14 cellular contexts compared by ENCODE assay signal in genomic region chr12:127773520-127773919, GRCh38.
DNase-seq lines count a peak whose midpoint lies in the region; ATAC-seq, FAIRE-seq and TF ChIP-seq lines count a peak whose summit lies in the region.
"Had no signal": no experiment of that assay in that cellular context is flagged by ENCODE, and none has a peak within 500 bp of the region (broad histone marks: within the 10 kb centered on the region; RNA-seq: fewer than 3 reads in every experiment).

No MANE protein-coding gene starts in this region.

- POLR2A ChIA-PET in HepG2 (lab: Yijun Ruan, JAX) (no interaction called here), RWPE1 (lab: Yijun Ruan, JAX; ENCODE audit: low non-redundant PET) (no interaction called here)

- H3K4me3 ChIP-seq in HepG2 (replicated peaks in 1 of 3; ENCODE audit: insufficient read depth in 1 of 3, low read depth in 2 of 3, low read length in 3 of 3) (no peak overlapping the region), right lobe of liver (no peak overlapping the region), NT2/D1 (ENCODE audit: insufficient read length, low read depth) (no peak overlapping the region), dorsolateral prefrontal cortex (no peak overlapping the region)
- H3K4me3 ChIP-seq: heart left ventricle, lower lobe of right lung, spleen had no signal

- H3K27me3 ChIP-seq in HepG2 (ENCODE audit: control insufficient read depth in 1 of 2, insufficient read depth in 2 of 2, low read length in 2 of 2), result no peaks in the 10 kb centered on the region
- H3K27me3 ChIP-seq in right lobe of liver, result no peaks in the 10 kb centered on the region
- no peaks in the 10 kb centered on the region for H3K27me3 ChIP-seq in NT2/D1 (ENCODE audit: insufficient read depth, insufficient read length)
- H3K27me3 ChIP-seq in dorsolateral prefrontal cortex, result no peaks in the 10 kb centered on the region
- H3K27me3 ChIP-seq: spleen had no signal

- in situ Hi-C loops in HepG2 (cut with HindIII; ENCODE audit: extremely low pct_ligation_motif_present, low pct_unique_long_range_greater_than_20kb), result no loop called here

- intact Hi-C loops in HepG2 (cut with micrococcal nuclease; ENCODE audit: unreplicated experiment), result no loop called here
- intact Hi-C loops in right lobe of liver (cut with DNase I), result no loop called here
- intact Hi-C loops in dorsolateral prefrontal cortex (cut with DNase I), result no loop called here

- TF ChIP-seq RAD21 in HepG2 (CRISPR knock-in tag; IDR thresholded peaks at IDR 0.05), result no peak

- H3K9ac ChIP-seq in HepG2 (ENCODE audit: insufficient read depth, low read depth, low read length), result no peak overlapping the region
- no peak overlapping the region for H3K9ac ChIP-seq in NT2/D1 (ENCODE audit: insufficient read length, low read depth)

- no peak for TF ChIP-seq CTCF in HepG2 (CRISPR knock-in tag; IDR thresholded peaks at IDR 0.05)
- no peak for TF ChIP-seq CTCF in right lobe of liver (IDR thresholded peaks at IDR 0.05)
- peak in 42 of 56 donors; percentile 13 to 51 (median 31) for TF ChIP-seq CTCF in dorsolateral prefrontal cortex (IDR thresholded peaks at IDR 0.05 in 54 of 56, conservative IDR thresholded peaks at IDR 0.05 in 2 of 56; ENCODE audit: low read depth in 1 of 56, partially characterized antibody in 56 of 56)
- TF ChIP-seq CTCF in RWPE1 (conservative IDR thresholded peaks at IDR 0.05; ENCODE audit: low read depth), result no peak

- peak; percentile 3 for DNase-seq in HepG2 (ENCODE audit: low spot score)
- no peak for DNase-seq in right lobe of liver
- peak; percentile 43 for DNase-seq in NT2/D1 (ENCODE audit: low read depth, low spot score)
- DNase-seq in dorsolateral prefrontal cortex, result peak in 3 of 10 donors; percentile 46 to 86 (median 49)
- DNase-seq in superior temporal gyrus (ENCODE audit: extremely low spot score), result no peak
- no peak for DNase-seq in glomerular visceral epithelial cell (ENCODE audit: extremely low spot score)
- no peak for DNase-seq in RWPE1 (ENCODE audit: low spot score)
- no peak for DNase-seq in central memory CD4-positive, alpha-beta T cell
- DNase-seq: activated CD8-positive, alpha-beta T cell treated with anti-CD3 and anti-CD28 coated beads, Interleukin-2, amount 10 ng/mL, durations not matched to agents 7 days and 5 days; activated gamma-delta T cell; heart left ventricle; lower lobe of right lung; spleen had no signal

- ATAC-seq in HepG2 (peak; percentile 95), right lobe of liver (no peak)
- ATAC-seq: activated CD8-positive, alpha-beta T cell treated with anti-CD3 and anti-CD28 coated beads, Interleukin-2, amount 10 ng/mL, durations not matched to agents 7 days and 5 days; heart left ventricle; lower lobe of right lung had no signal

- H2AFZ ChIP-seq in HepG2 (ENCODE audit: low read length), result no peak overlapping the region

- H3K4me2 ChIP-seq in HepG2 (ENCODE audit: low read depth, low read length), result no peak overlapping the region

- H3K4me1 ChIP-seq in HepG2 (ENCODE audit: insufficient read depth, low read length) (no peaks in the 10 kb centered on the region), right lobe of liver (no peaks in the 10 kb centered on the region), NT2/D1 (ENCODE audit: insufficient read depth, insufficient read length) (no peaks in the 10 kb centered on the region)
- H3K4me1 ChIP-seq: heart left ventricle, lower lobe of right lung, spleen had no signal

- CTCF ChIA-PET in HepG2 (lab: Yijun Ruan, JAX; ENCODE audit: low intra/inter-chr PET ratio, low total read pairs) (no interaction called here), RWPE1 (lab: Yijun Ruan, JAX) (interaction anchor here (0.7 kb wide), 1 partner anchor 17 kb away, joined by 3 read pairs; no protein-coding TSS in a partner anchor)

- no peak for FAIRE-seq in HepG2 (lab: Jason Lieb, UNC)

- H3K79me2 ChIP-seq in HepG2 (ENCODE audit: insufficient read depth, low read length), result no peaks in the 10 kb centered on the region

- H4K20me1 ChIP-seq in HepG2 (ENCODE audit: insufficient read depth, low read length), result no peaks in the 10 kb centered on the region

- TF ChIP-seq EP300 in HepG2 (IDR thresholded peaks at IDR 0.05; ENCODE audit: low read depth in 2 of 2, low read length in 2 of 2) (no peak), HepG2 (CRISPR knock-in tag; IDR thresholded peaks at IDR 0.05; ENCODE audit: borderline replicate concordance) (no peak)

- TF ChIP-seq POLR2A in HepG2 (IDR thresholded peaks at IDR 0.05; ENCODE audit: insufficient read depth in 1 of 2, low read depth in 2 of 2, low read length in 2 of 2) (no peak), right lobe of liver (IDR thresholded peaks at IDR 0.05) (no peak)

- no peaks in the 10 kb centered on the region for H3K36me3 ChIP-seq in HepG2 (replicated peaks in 1 of 2; ENCODE audit: control insufficient read depth in 1 of 2, insufficient read depth in 2 of 2, low read length in 2 of 2)
- H3K36me3 ChIP-seq in right lobe of liver, result no peaks in the 10 kb centered on the region
- H3K36me3 ChIP-seq in NT2/D1 (ENCODE audit: insufficient read depth, insufficient read length, low read length), result no peaks in the 10 kb centered on the region
- H3K36me3 ChIP-seq: heart left ventricle, lower lobe of right lung, spleen had no signal

- H3K27ac ChIP-seq in HepG2 (ENCODE audit: extremely low read length, insufficient read depth, low read length), result no peak overlapping the region
- no peak overlapping the region for H3K27ac ChIP-seq in right lobe of liver
- peak overlapping the region in 8 of 59 donors; percentile 1 to 57 (median 30) for H3K27ac ChIP-seq in dorsolateral prefrontal cortex
- H3K27ac ChIP-seq in RWPE1, result no peak overlapping the region
- H3K27ac ChIP-seq: epithelial cell of prostate, heart left ventricle, lower lobe of right lung, spleen had no signal

- peaks cover 9% of the 10 kb centered on the region; the same call in 1 of the 2 replicates for H3K9me3 ChIP-seq in HepG2 (ENCODE audit: low read length)
- no peaks in the 10 kb centered on the region for H3K9me3 ChIP-seq in right lobe of liver
- H3K9me3 ChIP-seq in NT2/D1 (ENCODE audit: insufficient read depth, low read length), result peaks cover 7% of the 10 kb centered on the region; the same call in 1 of the 2 replicates
- H3K9me3 ChIP-seq: heart left ventricle, lower lobe of right lung, spleen had no signal

- 7% methylated on average over 3 of the region's 6 CpGs for WGBS in HepG2 (ENCODE audit: low lambda C conversion rate)
- 22% methylated on average over 6 of the region's 6 CpGs for WGBS in right lobe of liver (ENCODE audit: insufficient coverage, low coverage, low lambda C conversion rate, missing lambda C conversion rate)

- no TSS peak for BruUV-seq in HepG2 (replicated peaks; lab: Mats Ljungman, UMichigan)

TF ChIP-seq in HepG2, 621 proteins besides CTCF, POLR2A, EP300 and RAD21 (continues in another document):
- TF ChIP-seq TBX3 (IDR thresholded peaks at IDR 0.05; ENCODE audit: borderline replicate concordance) (no peak), TFDP1 (CRISPR knock-in tag; IDR thresholded peaks at IDR 0.05; ENCODE audit: borderline replicate concordance) (no peak), MAF1 (CRISPR knock-in tag; IDR thresholded peaks at IDR 0.05; ENCODE audit: borderline replicate concordance) (no peak), ZNF207 (IDR thresholded peaks at IDR 0.05; ENCODE audit: borderline replicate concordance) (no peak), ZSCAN29 (CRISPR knock-in tag; conservative IDR thresholded peaks at IDR 0.05) (no peak), SP2 (CRISPR knock-in tag; IDR thresholded peaks at IDR 0.05) (no peak), ATRX (CRISPR knock-in tag; IDR thresholded peaks at IDR 0.05; ENCODE audit: borderline replicate concordance) (no peak), SRF (IDR thresholded peaks at IDR 0.05; ENCODE audit: low read depth, low read length) (no peak), ZNF879 (CRISPR knock-in tag; IDR thresholded peaks at IDR 0.05) (no peak), ZFAT (CRISPR knock-in tag; conservative IDR thresholded peaks at IDR 0.05) (no peak), ZNF138 (CRISPR knock-in tag; IDR thresholded peaks at IDR 0.05; ENCODE audit: low read depth) (no peak), ZNF180 (CRISPR knock-in tag; IDR thresholded peaks at IDR 0.05; ENCODE audit: borderline replicate concordance, low read depth) (no peak), AFF4 (CRISPR knock-in tag; IDR thresholded peaks at IDR 0.05) (no peak), ZNF225 (CRISPR knock-in tag; IDR thresholded peaks at IDR 0.05) (no peak), SPEN (CRISPR knock-in tag; IDR thresholded peaks at IDR 0.05; ENCODE audit: low read depth) (no peak)

Comparison
In these comparisons a context has a peak if more than half of its experiments do, and no peak if none do; other contexts are left out.
1. DNase-seq: peak in HepG2 (single experiment) and NT2/D1 (single experiment); none in right lobe of liver (0 of 3), superior temporal gyrus (single experiment), glomerular visceral epithelial cell (single experiment), RWPE1 (single experiment) and central memory CD4-positive, alpha-beta T cell (single experiment).
2. CTCF ChIP-seq: peak in dorsolateral prefrontal cortex (42 of 56); none in HepG2 (single experiment), right lobe of liver (0 of 4) and RWPE1 (single experiment).